23 cellular contexts compared by ENCODE assay signal in the genomic region with DNA sequence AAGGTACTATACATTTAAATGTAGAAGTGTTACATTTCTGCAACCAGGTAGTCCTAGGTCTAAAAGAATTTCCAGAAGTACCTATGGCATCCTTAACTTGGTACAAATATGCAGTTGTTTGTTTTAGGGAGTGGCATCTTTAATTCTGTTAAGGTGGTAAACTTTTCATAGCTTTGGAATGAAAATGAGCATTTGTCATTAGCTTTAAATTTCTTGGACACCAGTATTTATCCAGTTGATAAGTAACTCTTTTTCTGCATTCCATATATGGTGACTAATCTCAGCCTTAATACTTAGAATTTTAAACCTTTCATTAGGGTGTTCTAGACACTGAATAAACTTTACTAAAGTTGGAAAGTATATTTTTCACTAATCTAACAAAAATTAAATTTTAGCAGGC.
"Had no signal": no experiment of that assay in that cellular context is flagged by ENCODE, and none has a peak within 500 bp of the region (broad histone marks: within the 10 kb centered on the region; RNA-seq: fewer than 3 reads in every experiment).

No MANE protein-coding gene starts in this region.

- H3K27ac Mint-ChIP-seq: activated CD4-positive, alpha-beta memory T cell treated with anti-CD3 and anti-CD28 coated beads for 36 hours; activated naive CD4-positive, alpha-beta T cell treated with anti-CD3 and anti-CD28 coated beads, Interleukin-2, amount 10 ng/mL, durations not matched to agents 7 days and 5 days; dendritic cell treated with granulocyte-macrophage colony-stimulating factor and Interleukin-4, amounts not matched to agents 40 ng/mL and 50 ng/mL, for 4 days; memory B cell; nephron; stimulated activated effector memory CD8-positive, alpha-beta T cell treated with anti-CD3 and anti-CD28 coated beads, Interleukin-12 subunit alpha, Interleukin-12 subunit beta, amount 100 ng/mL, for 72 hours; stimulated activated naive CD8-positive, alpha-beta T cell treated with anti-CD3 and anti-CD28 coated beads, Interleukin-15, amount 100 ng/mL, for 72 hours had no signal

- FAIRE-seq: frontal cortex, urothelium cell line had no signal

- DNase-seq: activated CD4-positive, alpha-beta memory T cell treated with anti-CD3 and anti-CD28 coated beads for 36 hours; activated CD4-positive, alpha-beta T cell treated with anti-CD3 and anti-CD28 coated beads for 48 hours; activated effector memory CD4-positive, alpha-beta T cell treated with anti-CD3 and anti-CD28 coated beads, Interleukin-2, amount 50 U/mL, for 16 hours; activated naive CD4-positive, alpha-beta T cell treated with anti-CD3 and anti-CD28 coated beads, Interleukin-2, amount 10 ng/mL, durations not matched to agents 7 days and 5 days; amygdala; body of pancreas; effector CD8-positive, alpha-beta T cell; hippocampal formation; right lobe of liver; stimulated activated CD4-positive, alpha-beta T cell treated with anti-CD3 and anti-CD28 coated beads, Interleukin-2, amount 100 ng/mL, for 24 hours; stimulated activated naive CD8-positive, alpha-beta T cell treated with anti-CD3 and anti-CD28 coated beads, Interleukin-15, amount 100 ng/mL, for 72 hours had no signal

- H2AFZ ChIP-seq: parathyroid adenoma had no signal

- H3K4me3 ChIP-seq: body of pancreas, right lobe of liver, skin epidermis, suprapubic skin, tibial nerve had no signal

- H3K4me3 Mint-ChIP-seq: activated CD4-positive, alpha-beta memory T cell treated with anti-CD3 and anti-CD28 coated beads for 36 hours; activated naive CD4-positive, alpha-beta T cell treated with anti-CD3 and anti-CD28 coated beads, Interleukin-2, amount 10 ng/mL, durations not matched to agents 7 days and 5 days; dendritic cell treated with granulocyte-macrophage colony-stimulating factor and Interleukin-4, amounts not matched to agents 40 ng/mL and 50 ng/mL, for 4 days; memory B cell; nephron; stimulated activated effector memory CD8-positive, alpha-beta T cell treated with anti-CD3 and anti-CD28 coated beads, Interleukin-12 subunit alpha, Interleukin-12 subunit beta, amount 100 ng/mL, for 72 hours; stimulated activated naive CD8-positive, alpha-beta T cell treated with anti-CD3 and anti-CD28 coated beads, Interleukin-15, amount 100 ng/mL, for 72 hours had no signal

- H3K79me2 ChIP-seq: parathyroid adenoma had no signal

- H3K27me3 ChIP-seq: body of pancreas, neutrophil, right lobe of liver, suprapubic skin, tibial nerve had no signal

- H3K27me3 Mint-ChIP-seq: activated CD4-positive, alpha-beta memory T cell treated with anti-CD3 and anti-CD28 coated beads for 36 hours; activated naive CD4-positive, alpha-beta T cell treated with anti-CD3 and anti-CD28 coated beads, Interleukin-2, amount 10 ng/mL, durations not matched to agents 7 days and 5 days; dendritic cell treated with granulocyte-macrophage colony-stimulating factor and Interleukin-4, amounts not matched to agents 40 ng/mL and 50 ng/mL, for 4 days; memory B cell; stimulated activated naive CD8-positive, alpha-beta T cell treated with anti-CD3 and anti-CD28 coated beads, Interleukin-15, amount 100 ng/mL, for 72 hours had no signal

- H3K9me3 ChIP-seq: body of pancreas, neutrophil, right lobe of liver, suprapubic skin, tibial nerve had no signal

- H3K27ac ChIP-seq: body of pancreas, neutrophil, parathyroid adenoma, right lobe of liver, skin epidermis, suprapubic skin, tibial nerve had no signal

- H3K4me1 Mint-ChIP-seq: activated naive CD4-positive, alpha-beta T cell treated with anti-CD3 and anti-CD28 coated beads, Interleukin-2, amount 10 ng/mL, durations not matched to agents 7 days and 5 days; stimulated activated effector memory CD8-positive, alpha-beta T cell treated with anti-CD3 and anti-CD28 coated beads, Interleukin-12 subunit alpha, Interleukin-12 subunit beta, amount 100 ng/mL, for 72 hours had no signal

- H3K9me3 Mint-ChIP-seq: activated CD4-positive, alpha-beta memory T cell treated with anti-CD3 and anti-CD28 coated beads for 36 hours; activated naive CD4-positive, alpha-beta T cell treated with anti-CD3 and anti-CD28 coated beads, Interleukin-2, amount 10 ng/mL, durations not matched to agents 7 days and 5 days; dendritic cell treated with granulocyte-macrophage colony-stimulating factor and Interleukin-4, amounts not matched to agents 40 ng/mL and 50 ng/mL, for 4 days; memory B cell; nephron; stimulated activated effector memory CD8-positive, alpha-beta T cell treated with anti-CD3 and anti-CD28 coated beads, Interleukin-12 subunit alpha, Interleukin-12 subunit beta, amount 100 ng/mL, for 72 hours; stimulated activated naive CD8-positive, alpha-beta T cell treated with anti-CD3 and anti-CD28 coated beads, Interleukin-15, amount 100 ng/mL, for 72 hours had no signal

- H3K4me1 ChIP-seq: body of pancreas, parathyroid adenoma, right lobe of liver had no signal

- ATAC-seq: body of pancreas; esophagus mucosa; right lobe of liver; stimulated activated effector memory CD8-positive, alpha-beta T cell treated with anti-CD3 and anti-CD28 coated beads, Interleukin-12 subunit alpha, Interleukin-12 subunit beta, amount 100 ng/mL, for 72 hours; stimulated activated naive CD8-positive, alpha-beta T cell treated with anti-CD3 and anti-CD28 coated beads, Interleukin-15, amount 100 ng/mL, for 72 hours had no signal

- H3K9ac ChIP-seq: parathyroid adenoma had no signal
